In genomic region chr2:197862556-197862955, GRCh38 we compare ENCODE assay signal across 38 cellular contexts. TPM values are rescaled to one million over a fixed set of nuclear protein-coding genes. Genes with fewer than 3 reads are reported as not detected.
"Had no signal": no experiment of that assay in that cellular context is flagged by ENCODE, and none has a peak within 500 bp of the region (broad histone marks: within the 10 kb centered on the region; RNA-seq: fewer than 3 reads in every experiment).

No MANE protein-coding gene starts in this region.

- H3K27ac ChIP-seq: Peyer's patch, SJSA1, WERI-Rb-1 had no signal

- H3K36me3 ChIP-seq: Peyer's patch, SJSA1, WERI-Rb-1 had no signal

- DNase-seq: activated CD4-positive, alpha-beta T cell treated with anti-CD3 and anti-CD28 coated beads for 1 hour; activated CD4-positive, alpha-beta T cell treated with anti-CD3 and anti-CD28 coated beads, Interleukin-2, amount 10 ng/mL, durations not matched to agents 24 days and 14 days; activated CD4-positive, alpha-beta T cell treated with anti-CD3 and anti-CD28 coated beads, Interleukin-2, amount 50 U/mL, for 4 hours; activated CD4-positive, CD25-positive, alpha-beta regulatory T cell; activated CD8-positive, alpha-beta T cell treated with anti-CD3 and anti-CD28 coated beads for 36 hours; activated effector memory CD4-positive, alpha-beta T cell treated with anti-CD3 and anti-CD28 coated beads, Interleukin-2, amount 50 U/mL, for 16 hours; activated naive CD4-positive, alpha-beta T cell; activated naive CD4-positive, alpha-beta T cell treated with anti-CD3 and anti-CD28 coated beads, Interleukin-2, amount 50 U/mL, for 16 hours; activated naive CD8-positive, alpha-beta T cell treated with anti-CD3 and anti-CD28 coated beads for 36 hours; activated T-cell treated with anti-CD3 and anti-CD28 coated beads, Interleukin-2, amount 50 U/mL, for 1 hour; activated T-cell treated with anti-CD3 and anti-CD28 coated beads, Interleukin-2, amount 50 U/mL, for 72 hours; caudate nucleus; Kasumi-1; KBM-7; MM.1S; NCI-H1092 treated with DMSO at 0.1 percent for 48 hours; NCI-H1417; NCI-H146; NCI-H187; NCI-H2029 treated with DMSO at 0.1 percent for 48 hours; NCI-H2107; NCI-H2171; NCI-H510A; NCI-H526; NCI-H748 treated with DMSO at 0.1 percent for 48 hours; NK-92 treated with Interleukin-12 subunit alpha and Interleukin-12 subunit beta, amount 100 ng/mL, for 24 hours; PC-3; Peyer's patch; RPMI8226; SHP77 treated with DMSO at 0.1 percent for 48 hours; SW 1271; T-helper 1 cell; T-helper 2 cell; T-helper 9 cell; WERI-Rb-1 had no signal

- ATAC-seq: activated CD8-positive, alpha-beta T cell treated with anti-CD3 and anti-CD28 coated beads for 36 hours; activated T-cell treated with anti-CD3 and anti-CD28 coated beads, Interleukin-2, amount 50 U/mL, for 72 hours; activated T-helper 17 cell treated with anti-CD3 and anti-CD28 coated beads, Interleukin-2, amount 50 U/mL, for 72 hours; PC-3 had no signal

- H3K27me3 ChIP-seq: Peyer's patch had no signal

- H3K9me3 ChIP-seq: Peyer's patch, SJSA1 had no signal

- H3K4me3 ChIP-seq: Peyer's patch, SJSA1 had no signal

- H3K4me1 ChIP-seq: Peyer's patch, SJSA1 had no signal

RNA-seq across cellular contexts. Expression of gene PLCL1, which starts 58.2 kb away (rescaled TPM):
- total RNA-seq: bronchial epithelial cell, PC-3 had no signal
